Comparison of ENCODE assay signal across 8 cellular contexts in the genomic region with DNA sequence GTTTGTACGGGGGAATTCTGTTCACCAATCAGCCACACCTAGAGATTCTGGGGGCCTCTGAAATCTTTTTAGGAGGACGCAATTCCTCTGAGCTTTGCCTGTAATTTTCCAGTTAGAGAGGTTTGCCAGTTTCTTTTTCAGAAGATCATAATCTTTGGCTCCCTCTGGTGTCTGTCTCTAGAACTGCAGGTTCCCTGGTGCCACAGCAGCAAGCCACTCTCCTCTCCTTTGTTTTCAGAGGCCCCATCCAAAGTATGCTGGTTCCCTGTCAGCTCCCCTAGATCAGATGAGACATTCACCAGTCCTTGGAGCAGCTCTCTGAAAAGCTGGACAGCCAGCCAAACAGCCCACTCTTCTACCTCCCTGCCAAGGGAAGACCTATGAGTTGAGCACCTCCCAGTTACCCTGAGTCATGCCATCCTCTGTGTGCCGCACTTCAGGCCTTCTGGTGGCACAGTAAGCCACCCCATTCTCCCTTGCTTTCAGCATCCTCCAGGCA. TPM values are rescaled to one million over a fixed set of nuclear protein-coding genes. Genes with fewer than 3 reads are reported as not detected.
DNase-seq lines count a peak whose midpoint lies in the region; ATAC-seq and TF ChIP-seq lines count a peak whose summit lies in the region.

No MANE protein-coding gene starts in this region.

- H3K4me2 ChIP-seq in SU-DHL-6 (ENCODE audit: low read depth, low read length, poor library complexity, severe bottlenecking): no peak overlapping the region
- H3K4me2 ChIP-seq in parathyroid adenoma (ENCODE audit: low read length): peak overlapping the region; percentile 52

- H4K20me1 ChIP-seq in SU-DHL-6 (ENCODE audit: low read depth, low read length): no peaks in the 10 kb centered on the region

- peaks cover 8% of the 10 kb centered on the region; the same call in 1 of the 2 replicates for H3K9me3 ChIP-seq in SU-DHL-6 (ENCODE audit: insufficient read depth, low read length)
- H3K9me3 ChIP-seq in parathyroid adenoma (ENCODE audit: control insufficient read depth, low read length): no peaks in the 10 kb centered on the region
- no peaks in the 10 kb centered on the region for H3K9me3 ChIP-seq in upper lobe of right lung

- H3K9me2 ChIP-seq in SU-DHL-6 (replicated peaks; ENCODE audit: insufficient read depth, low read length): no peaks in the 10 kb centered on the region

- H3K79me2 ChIP-seq in SU-DHL-6 (ENCODE audit: insufficient read depth, low read length) (no peaks in the 10 kb centered on the region), parathyroid adenoma (no peaks in the 10 kb centered on the region)

- H3K36me3 ChIP-seq in SU-DHL-6 (ENCODE audit: low read length) (no peaks in the 10 kb centered on the region), parathyroid adenoma (ENCODE audit: control insufficient read depth, insufficient read depth, low read length) (no peaks in the 10 kb centered on the region), upper lobe of right lung (no peaks in the 10 kb centered on the region)

- H3K27me3 ChIP-seq in SU-DHL-6 (ENCODE audit: low read length): no peaks in the 10 kb centered on the region
- no peaks in the 10 kb centered on the region for H3K27me3 ChIP-seq in parathyroid adenoma (ENCODE audit: control insufficient read depth, insufficient read depth, low read length)
- H3K27me3 ChIP-seq in upper lobe of right lung: no peaks in the 10 kb centered on the region

- H2AFZ ChIP-seq in SU-DHL-6 (ENCODE audit: low read depth, low read length, severe bottlenecking) (no peak overlapping the region), parathyroid adenoma (peak overlapping the region; percentile 80)

- no peaks in the 10 kb centered on the region for H3K4me1 ChIP-seq in parathyroid adenoma
- peaks cover 25% of the 10 kb centered on the region for H3K4me1 ChIP-seq in upper lobe of right lung

- intact Hi-C loops in head of caudate nucleus (cut with DNase I) (loop anchor here (5.0 kb wide), 1 partner anchor 80 kb away; no protein-coding TSS in a partner anchor), upper lobe of right lung (cut with DNase I) (loop anchor here (5.0 kb wide), 1 partner anchor 80 kb away; no protein-coding TSS in a partner anchor)

- H3K9ac ChIP-seq in SU-DHL-6 (ENCODE audit: low read length): no peak overlapping the region
- H3K9ac ChIP-seq in parathyroid adenoma: no peak overlapping the region

- TF ChIP-seq CTCF in SU-DHL-6 (IDR thresholded peaks at IDR 0.05; ENCODE audit: insufficient read depth, low read length, poor library complexity, severe bottlenecking): peak; percentile 72
- TF ChIP-seq CTCF in parathyroid adenoma (IDR thresholded peaks at IDR 0.05): peak; percentile 95
- TF ChIP-seq CTCF in upper lobe of right lung (IDR thresholded peaks at IDR 0.05): peak; percentile 97

- H3K27ac ChIP-seq in SU-DHL-6 (ENCODE audit: low read depth, low read length) (no peak overlapping the region), parathyroid adenoma (peak overlapping the region; percentile 6), upper lobe of right lung (peak overlapping the region; percentile 42)

- DNase-seq in EH (ENCODE audit: low read depth) (peak; percentile 79), NCI-H1048 (lab: John Stamatoyannopoulos, UW) (peak; percentile 54), head of caudate nucleus (peak; percentile 15 to 96 (median 79)), upper lobe of right lung (no peak)
- peak; percentile 37 for DNase-seq in activated naive CD8-positive, alpha-beta T cell treated with anti-CD3 and anti-CD28 coated beads, Interleukin-2, amount 50 U/mL, for 16 hours (ENCODE audit: low read depth, low spot score)

- no peak overlapping the region for H3K4me3 ChIP-seq in SU-DHL-6 (ENCODE audit: insufficient read depth, low read length, poor library complexity, severe bottlenecking)
- no peak overlapping the region for H3K4me3 ChIP-seq in parathyroid adenoma (ENCODE audit: low read depth, low read length)
- no peak overlapping the region for H3K4me3 ChIP-seq in upper lobe of right lung

- ATAC-seq in upper lobe of right lung: peak; percentile 93
- ATAC-seq in GM21576 (IDR thresholded peaks at IDR 0.05; ENCODE audit: unreplicated experiment): no peak

- no peaks in the 10 kb centered on the region for H3F3A ChIP-seq in SU-DHL-6 (ENCODE audit: insufficient read depth)

RNA-seq across cellular contexts. Expression of a gene that starts 36.1 kb away (rescaled TPM):
- 1.6 TPM for total RNA-seq in upper lobe of right lung
